ENCODE assay signal across 9 cellular contexts in genomic region chr10:79068203-79068561, GRCh38. TPM values are rescaled to one million over a fixed set of nuclear protein-coding genes. Genes with fewer than 3 reads are reported as not detected.
A peak's percentile ranks its signal among the peaks of the same experiment; 100 is the strongest.
DNase-seq lines count a peak whose midpoint lies in the region; ATAC-seq, FAIRE-seq and TF ChIP-seq lines count a peak whose summit lies in the region.
"Had no signal": no experiment of that assay in that cellular context is flagged by ENCODE, and none has a peak within 500 bp of the region (broad histone marks: within the 10 kb centered on the region; RNA-seq: fewer than 3 reads in every experiment).

No MANE protein-coding gene starts in this region.

- H2BK20ac ChIP-seq in H1 (ENCODE audit: low read length): no peak overlapping the region

- H2BK12ac ChIP-seq in H1 (ENCODE audit: low read depth, low read length): peak overlapping the region; percentile 99; the same call in 1 of the 2 replicates

- peaks cover 17% of the 10 kb centered on the region for H3K27me3 Mint-ChIP-seq in activated B cell treated with CpG ODN at 0.5 μM for 24 hours

- no peak overlapping the region for H3K23ac ChIP-seq in H1 (ENCODE audit: insufficient read length)

- intact Hi-C loops in Right ventricle myocardium superior (cut with DNase I) (loop anchor here (5.0 kb wide), 3 partner anchors 96 to 766 kb away; no protein-coding TSS in a partner anchor), cardiac septum (cut with DNase I) (loop anchor here (1.0 to 10.0 kb wide), 10 partner anchors 83 to 1021 kb away; no protein-coding TSS in a partner anchor), activated B cell treated with CpG ODN at 0.5 μM for 24 hours (cut with micrococcal nuclease) (loop anchor here (1.0 to 5.0 kb wide), 13 partner anchors 17 to 1035 kb away; partner anchors contain the start of genes PPIF, RPS24 and ZCCHC24)

- H3K14ac ChIP-seq in H1 (ENCODE audit: insufficient read length): no peak overlapping the region

- H3K4me1 ChIP-seq in H1 (replicated peaks in 1 of 4; ENCODE audit: control insufficient read depth in 3 of 4, insufficient read depth in 4 of 4, low read length in 3 of 4) (peaks cover 15 to 36% (median 18%) of the 10 kb centered on the region in 4 experiments), neutrophil (ENCODE audit: control insufficient read depth in 1 of 2, insufficient read depth in 1 of 2, low read depth in 1 of 2, low read length in 1 of 2) (peaks cover 33 to 40% of the 10 kb centered on the region in 2 experiments)

- no peak overlapping the region for H2AFZ ChIP-seq in H1 (ENCODE audit: low read length)

- H3K79me2 ChIP-seq in H1 (ENCODE audit: control insufficient read depth in 1 of 2, insufficient read depth in 2 of 2, low read length in 2 of 2): peaks cover 11 to 38% of the 10 kb centered on the region in 2 experiments

- peaks cover 30% of the 10 kb centered on the region for H3K4me1 Mint-ChIP-seq in activated B cell treated with CpG ODN at 0.5 μM for 24 hours

- peak overlapping the region; percentile 73 to 96 (median 80) for H3K4me3 ChIP-seq in H1 (ENCODE audit: extremely low read depth in 1 of 4, insufficient read depth in 2 of 4, low read depth in 3 of 4, low read length in 4 of 4)
- peak overlapping the region; percentile 75 to 99 for H3K4me3 ChIP-seq in neutrophil (ENCODE audit: low read depth in 1 of 2, low read length in 1 of 2)

- POLR2A ChIA-PET in activated B cell treated with CpG ODN at 0.5 μM for 24 hours (lab: Charles Lee): interaction anchor here (0.6 to 1.8 kb wide), 3 partner anchors 127 to 763 kb away, joined by 3 to 6 read pairs (median 4); no protein-coding TSS in a partner anchor
- POLR2A ChIA-PET in H1 (lab: Charles Lee; ENCODE audit: partially characterized antibody): interaction anchor here (0.8 to 1.7 kb wide), 3 partner anchors 9 to 95 kb away, joined by 3 to 5 read pairs (median 3); no protein-coding TSS in a partner anchor

- H2BK15ac ChIP-seq in H1 (ENCODE audit: low read length): no peak overlapping the region

- H3K9me3 ChIP-seq in H1 (ENCODE audit: insufficient read depth in 2 of 2, low read depth in 1 of 2, low read length in 1 of 2) (no peaks in the 10 kb centered on the region), neutrophil (no peaks in the 10 kb centered on the region)

- no peak for ATAC-seq in Right ventricle myocardium superior (ENCODE audit: poor library complexity)
- ATAC-seq in activated B cell treated with CpG ODN at 0.5 μM for 24 hours (ENCODE audit: low read depth): peak; percentile 12
- ATAC-seq in GM19324 (IDR thresholded peaks at IDR 0.05; ENCODE audit: low FRiP score, unreplicated experiment): no peak

- no peak overlapping the region for H3K56ac ChIP-seq in H1 (replicated peaks; ENCODE audit: insufficient read length, low read depth, low read length)

- peak overlapping the region; percentile 98 to 100 for H3K4me2 ChIP-seq in H1 (ENCODE audit: insufficient read depth in 1 of 2, low read depth in 2 of 2, low read length in 2 of 2)

- peaks cover 6% of the 10 kb centered on the region for H3K79me1 ChIP-seq in H1 (ENCODE audit: low read depth, low read length)

- no peak overlapping the region for H4K91ac ChIP-seq in H1 (replicated peaks; ENCODE audit: insufficient read length, low read length)

- H2BK5ac ChIP-seq in H1 (ENCODE audit: low read depth, low read length): no peak overlapping the region

- TF ChIP-seq RAD21 in H1 (IDR thresholded peaks at IDR 0.05 in 1 of 2, conservative IDR thresholded peaks at IDR 0.05 in 1 of 2; ENCODE audit: low read depth in 2 of 2, low read length in 2 of 2): no peak; a peak in 1 of 4 replicates

- no peak for TF ChIP-seq POLR2A in H1 (IDR thresholded peaks at IDR 0.05; ENCODE audit: control extremely low read depth in 1 of 2, low read depth in 2 of 2, low read length in 2 of 2)

- H3K18ac ChIP-seq in H1 (ENCODE audit: extremely low read depth, low read length): peak overlapping the region; percentile 60; the same call in 1 of the 2 replicates

- H3K36me3 ChIP-seq in H1 (ENCODE audit: control insufficient read depth in 2 of 4, insufficient read depth in 4 of 4, low read length in 3 of 4) (no peaks in the 10 kb centered on the region), neutrophil (no peaks in the 10 kb centered on the region)

- H4K8ac ChIP-seq in H1 (ENCODE audit: extremely low read depth, insufficient read depth, low read length): peak overlapping the region; percentile 8; the same call in 1 of the 2 replicates

- H3K27ac Mint-ChIP-seq in activated B cell treated with CpG ODN at 0.5 μM for 24 hours: no peak overlapping the region

- 2% methylated on average over 11 of the region's 17 CpGs; no CpG with 5 or more reads in 1 of the 2 experiments for WGBS in H1 (ENCODE audit: extremely low coverage in 1 of 2, insufficient coverage in 1 of 2, insufficient read length in 1 of 2, insufficient replicate concordance in 2 of 2, low coverage in 1 of 2, low lambda C conversion rate in 2 of 2, missing lambda C conversion rate in 1 of 2), 2 experiments

- H4K5ac ChIP-seq in H1 (ENCODE audit: insufficient read length, low read depth, low read length): peak overlapping the region; percentile 23

- peak; percentile 63 for DNase-seq in Right ventricle myocardium superior
- DNase-seq in cardiac septum (ENCODE audit: low spot score): no peak
- peak; percentile 45 for DNase-seq in activated B cell treated with CpG ODN at 0.5 μM for 24 hours
- DNase-seq in H1 (ENCODE audit: low read depth in 1 of 2, low spot score in 2 of 2): no peak
- no peak for DNase-seq in NCI-H748 (lab: John Stamatoyannopoulos, UW; ENCODE audit: unreplicated experiment)
- DNase-seq in Kasumi-1 (lab: John Stamatoyannopoulos, UW): no peak

- H2BK120ac ChIP-seq in H1 (replicated peaks; ENCODE audit: low read depth, low read length): no peak overlapping the region

- H4K20me1 ChIP-seq in H1 (replicated peaks in 1 of 2; ENCODE audit: control insufficient read depth in 1 of 2, insufficient read depth in 2 of 2, low read length in 2 of 2): peaks cover 6 to 10% of the 10 kb centered on the region in 2 experiments

- H3K27ac ChIP-seq in H1 (ENCODE audit: low read depth, low read length): no peak overlapping the region
- H3K27ac ChIP-seq in neutrophil: peak overlapping the region; percentile 91

- H3K23me2 ChIP-seq in H1 (ENCODE audit: low read depth, low read length): peaks cover 29% of the 10 kb centered on the region

- TF ChIP-seq EP300 in H1 (IDR thresholded peaks at IDR 0.05; ENCODE audit: borderline replicate concordance in 1 of 2, low read depth in 2 of 2, low read length in 2 of 2): no peak

- no peak for FAIRE-seq in H1 (lab: Jason Lieb, UNC)
- FAIRE-seq: endometrium had no signal

- no peak overlapping the region for H3K4ac ChIP-seq in H1 (replicated peaks; ENCODE audit: insufficient read length, low read depth, low read length)

- H3K36me3 Mint-ChIP-seq in activated B cell treated with CpG ODN at 0.5 μM for 24 hours (ENCODE audit: low read depth): peaks cover 5% of the 10 kb centered on the region

- H2AK5ac ChIP-seq in H1 (ENCODE audit: low read depth, low read length): no peak overlapping the region

- CTCF ChIA-PET in activated B cell treated with CpG ODN at 0.5 μM for 24 hours (lab: Charles Lee) (interaction anchor here (1.8 kb wide), 1 partner anchor 127 kb away, joined by 10 read pairs; no protein-coding TSS in a partner anchor), H1 (lab: Charles Lee; ENCODE audit: partially characterized antibody) (interaction anchor here (1.2 to 2.5 kb wide), 6 partner anchors 9 to 216 kb away, joined by 3 to 12 read pairs (median 3); no protein-coding TSS in a partner anchor)

- H3K27me3 ChIP-seq in H1 (replicated peaks in 1 of 4; ENCODE audit: control insufficient read depth in 3 of 4, extremely low read depth in 1 of 4, insufficient read depth in 3 of 4, low read length in 3 of 4) (peaks cover 0 to 14% (median 9%) of the 10 kb centered on the region in 4 experiments; a peak in 4 of 7 replicates), neutrophil (peaks cover 44% of the 10 kb centered on the region)

- peak overlapping the region; percentile 81 for H3K4me3 Mint-ChIP-seq in activated B cell treated with CpG ODN at 0.5 μM for 24 hours

- TF ChIP-seq CTCF in activated B cell treated with CpG ODN at 0.5 μM for 24 hours (IDR thresholded peaks at IDR 0.05) (no peak), H1 (IDR thresholded peaks at IDR 0.05; ENCODE audit: control extremely low read depth in 1 of 3, insufficient read depth in 1 of 3, low read depth in 1 of 3, low read length in 3 of 3) (0 out of 4 replicates have a peak, but pooled peaks of 1 of the 3 experiments have one; percentile 4), neutrophil (IDR thresholded peaks at IDR 0.05) (no peak)

- no peak overlapping the region for H3K9ac ChIP-seq in H1 (replicated peaks in 1 of 4; ENCODE audit: extremely low read depth in 1 of 4, low read depth in 3 of 4, low read length in 3 of 4)

- no peaks in the 10 kb centered on the region for H3K9me3 Mint-ChIP-seq in activated B cell treated with CpG ODN at 0.5 μM for 24 hours

TF ChIP-seq in H1, 55 proteins besides CTCF, POLR2A, EP300 and RAD21:
- peak; percentile 8 for TF ChIP-seq KDM4A (IDR thresholded peaks at IDR 0.05; ENCODE audit: low read depth, low read length, severe bottlenecking)
- no peak for TF ChIP-seq CBX5 (IDR thresholded peaks at IDR 0.05; ENCODE audit: low read depth, low read length)
TF ChIP-seq in H1: peak in this region for 1.

RNA-seq across cellular contexts. Expression of gene ZMIZ1, which starts 0.6 kb away (rescaled TPM):
- 44.8 TPM for total RNA-seq in Right ventricle myocardium superior
- total RNA-seq in cardiac septum: 40.7 TPM
- 88.2 and 93.9 TPM in 2 replicates for total RNA-seq in activated B cell treated with CpG ODN at 0.5 μM for 24 hours
- 28.0 and 29.7 TPM in 2 replicates for total RNA-seq in H1 (2021; fragmentation: NEBNext Ultra II Directional; extraction: Animal tissue kit (Norgen Biotek cat#: 25700))
- polyA plus RNA-seq in H1 (2011; rRNA removed): 8.1 and 17.1 TPM in 2 replicates
- polyA plus RNA-seq in H1 (2011; cell fraction: cytosol; rRNA removed): 7.4 TPM
- 33.0 TPM for polyA plus RNA-seq in H1 (2011; cell fraction: nucleus; rRNA removed)
- polyA plus RNA-seq in H1 (2012, experiment 1 of 2): 17.4 to 25.1 TPM (median 23.6 TPM) in 4 replicates
- polyA plus RNA-seq in H1 (2012, experiment 2 of 2): 13.4 TPM
- polyA plus RNA-seq in H1 (2013, experiment 1 of 2): 11.4 TPM
- 10.1 TPM for polyA plus RNA-seq in H1 (2013, experiment 2 of 2)
- polyA minus RNA-seq in H1 (2011; rRNA and poly(A)+ RNA removed): 9.1 and 16.3 TPM in 2 replicates
- polyA minus RNA-seq in H1 (2011; cell fraction: cytosol; rRNA and poly(A)+ RNA removed): 19.2 TPM
- polyA minus RNA-seq in H1 (2011; cell fraction: nucleus; rRNA and poly(A)+ RNA removed): 24.4 TPM

Comparison
In these comparisons a context has a peak if more than half of its experiments do, and no peak if none do; other contexts are left out.
1. DNase-seq: peak in Right ventricle myocardium superior (single experiment) and activated B cell treated with CpG ODN at 0.5 μM for 24 hours (single experiment); none in cardiac septum (single experiment), H1 (0 of 2), NCI-H748 (single experiment) and Kasumi-1 (0 of 2).